18 cellular contexts compared by ENCODE assay signal in genomic region chr2:207040606-207041173, GRCh38.
"Had no signal": no experiment of that assay in that cellular context is flagged by ENCODE, and none has a peak within 500 bp of the region (broad histone marks: within the 10 kb centered on the region; RNA-seq: fewer than 3 reads in every experiment).

No MANE protein-coding gene starts in this region.

- H3K9me3 Mint-ChIP-seq: activated T-cell treated with anti-CD3 and anti-CD28 coated beads, Interleukin-2, amount 50 U/mL, for 24 hours; neural crest cell; stimulated activated effector memory CD8-positive, alpha-beta T cell treated with anti-CD3 and anti-CD28 coated beads, Interleukin-12 subunit alpha, Interleukin-12 subunit beta, amount 100 ng/mL, for 72 hours had no signal

- H3K9me3 ChIP-seq: esophagus squamous epithelium, heart left ventricle, left ventricle myocardium inferior, right atrium auricular region, testis, uterus had no signal

- H3K4me2 ChIP-seq: smooth muscle cell had no signal

- H3K27me3 ChIP-seq: esophagus squamous epithelium, foreskin keratinocyte, heart left ventricle, right atrium auricular region, testis, uterus had no signal

- H3K36me3 ChIP-seq: esophagus squamous epithelium, heart left ventricle, left ventricle myocardium inferior, right atrium auricular region, uterus had no signal

- H3K27ac Mint-ChIP-seq: activated CD8-positive, alpha-beta memory T cell treated with anti-CD3 and anti-CD28 coated beads, Interleukin-2, amount 10 ng/mL, durations not matched to agents 7 days and 5 days; activated naive CD8-positive, alpha-beta T cell; activated T-cell treated with anti-CD3 and anti-CD28 coated beads, Interleukin-2, amount 50 U/mL, for 24 hours; stimulated activated effector memory CD8-positive, alpha-beta T cell treated with anti-CD3 and anti-CD28 coated beads, Interleukin-12 subunit alpha, Interleukin-12 subunit beta, amount 100 ng/mL, for 72 hours; T-helper 17 cell had no signal

- H3K4me1 Mint-ChIP-seq: activated CD8-positive, alpha-beta memory T cell treated with anti-CD3 and anti-CD28 coated beads, Interleukin-2, amount 10 ng/mL, durations not matched to agents 7 days and 5 days; stimulated activated effector memory CD8-positive, alpha-beta T cell treated with anti-CD3 and anti-CD28 coated beads, Interleukin-12 subunit alpha, Interleukin-12 subunit beta, amount 100 ng/mL, for 72 hours had no signal

- H3K36me3 Mint-ChIP-seq: activated CD8-positive, alpha-beta memory T cell treated with anti-CD3 and anti-CD28 coated beads, Interleukin-2, amount 10 ng/mL, durations not matched to agents 7 days and 5 days; activated naive CD8-positive, alpha-beta T cell; stimulated activated effector memory CD8-positive, alpha-beta T cell treated with anti-CD3 and anti-CD28 coated beads, Interleukin-12 subunit alpha, Interleukin-12 subunit beta, amount 100 ng/mL, for 72 hours had no signal

- H3K4me1 ChIP-seq: foreskin keratinocyte, right atrium auricular region, testis, uterus had no signal

- ATAC-seq: activated CD8-positive, alpha-beta memory T cell treated with anti-CD3 and anti-CD28 coated beads, Interleukin-2, amount 10 ng/mL, durations not matched to agents 7 days and 5 days; foreskin keratinocyte; stimulated activated effector memory CD8-positive, alpha-beta T cell treated with anti-CD3 and anti-CD28 coated beads, Interleukin-12 subunit alpha, Interleukin-12 subunit beta, amount 100 ng/mL, for 72 hours; T-helper 17 cell had no signal

- H3K27ac ChIP-seq: foreskin keratinocyte, heart left ventricle, left ventricle myocardium inferior, right atrium auricular region, testis had no signal

- H3K4me3 Mint-ChIP-seq: activated CD8-positive, alpha-beta memory T cell treated with anti-CD3 and anti-CD28 coated beads, Interleukin-2, amount 10 ng/mL, durations not matched to agents 7 days and 5 days; activated naive CD8-positive, alpha-beta T cell; activated T-cell treated with anti-CD3 and anti-CD28 coated beads, Interleukin-2, amount 50 U/mL, for 24 hours; stimulated activated effector memory CD8-positive, alpha-beta T cell treated with anti-CD3 and anti-CD28 coated beads, Interleukin-12 subunit alpha, Interleukin-12 subunit beta, amount 100 ng/mL, for 72 hours; T-helper 17 cell had no signal

- H3K27me3 Mint-ChIP-seq: activated naive CD8-positive, alpha-beta T cell had no signal

- DNase-seq: activated CD4-positive, alpha-beta T cell treated with anti-CD3 and anti-CD28 coated beads, Interleukin-2, amount 50 U/mL, for 48 hours; activated CD4-positive, CD25-positive, alpha-beta regulatory T cell treated with anti-CD3 and anti-CD28 coated beads, Interleukin-2, amount 50 U/mL, for 72 hours; activated CD8-positive, alpha-beta memory T cell treated with anti-CD3 and anti-CD28 coated beads, Interleukin-2, amount 10 ng/mL, durations not matched to agents 7 days and 5 days; activated effector memory CD4-positive, alpha-beta T cell treated with anti-CD3 and anti-CD28 coated beads, Interleukin-2, amount 50 U/mL, for 16 hours; activated T-cell treated with anti-CD3 and anti-CD28 coated beads, Interleukin-2, amount 50 U/mL, for 24 hours; esophagus squamous epithelium; foreskin keratinocyte; heart left ventricle; left ventricle myocardium inferior; posterior cingulate gyrus; T-helper 17 cell; testis; uterus had no signal

- H3K4me3 ChIP-seq: right atrium auricular region, smooth muscle cell, testis had no signal
